In genomic region chr18:48800479-48800876, GRCh38 we compare ENCODE assay signal across 14 cellular contexts.
DNase-seq lines count a peak whose midpoint lies in the region; ATAC-seq and TF ChIP-seq lines count a peak whose summit lies in the region.
"Had no signal": no experiment of that assay in that cellular context is flagged by ENCODE, and none has a peak within 500 bp of the region (broad histone marks: within the 10 kb centered on the region; RNA-seq: fewer than 3 reads in every experiment).

No MANE protein-coding gene starts in this region.

- H4K20me1 ChIP-seq in BLaER1 treated with 17β-estradiol and CSF1 and Interleukin-3, amounts not matched to agents 10 nM and 100 nM, result no peaks in the 10 kb centered on the region

- TF ChIP-seq CTCF in omental fat pad (IDR thresholded peaks at IDR 0.05), result no peak

- H3K27me3 ChIP-seq in BLaER1 treated with 17β-estradiol and CSF1 and Interleukin-3, amounts not matched to agents 10 nM and 100 nM, result no peaks in the 10 kb centered on the region

- peak overlapping the region; percentile 89 for H3K27ac Mint-ChIP-seq in activated naive CD8-positive, alpha-beta T cell treated with anti-CD3 and anti-CD28 coated beads for 36 hours

- H3K9me3 ChIP-seq in BLaER1 treated with 17β-estradiol and CSF1 and Interleukin-3, amounts not matched to agents 10 nM and 100 nM (replicated peaks in 1 of 11), result peaks cover 0 to 4% (median 0%) of the 10 kb centered on the region in 11 experiments; a peak in 1 of 22 replicates

- peak overlapping the region in 9 of 11 experiments; percentile 33 to 73 (median 61); a peak in 16 of 22 replicates for H3K27ac ChIP-seq in BLaER1 treated with 17β-estradiol and CSF1 and Interleukin-3, amounts not matched to agents 10 nM and 100 nM

- H3K4me3 Mint-ChIP-seq in activated naive CD8-positive, alpha-beta T cell treated with anti-CD3 and anti-CD28 coated beads for 36 hours, result no peak overlapping the region

- no peaks in the 10 kb centered on the region for H3K27me3 Mint-ChIP-seq in activated naive CD8-positive, alpha-beta T cell treated with anti-CD3 and anti-CD28 coated beads for 36 hours

- no peak overlapping the region for H3K9ac ChIP-seq in BLaER1 treated with 17β-estradiol and CSF1 and Interleukin-3, amounts not matched to agents 10 nM and 100 nM

- H3K9me3 Mint-ChIP-seq in activated naive CD8-positive, alpha-beta T cell treated with anti-CD3 and anti-CD28 coated beads for 36 hours, result no peaks in the 10 kb centered on the region

- H3K36me3 ChIP-seq in BLaER1 treated with 17β-estradiol and CSF1 and Interleukin-3, amounts not matched to agents 10 nM and 100 nM, result peaks cover 0 to 63% (median 14%) of the 10 kb centered on the region in 11 experiments; a peak in 12 of 22 replicates

- peak overlapping the region in 1 of 10 experiments; percentile 21; a peak in 1 of 20 replicates for H3K4me3 ChIP-seq in BLaER1 treated with 17β-estradiol and CSF1 and Interleukin-3, amounts not matched to agents 10 nM and 100 nM

- DNase-seq in activated naive CD8-positive, alpha-beta T cell treated with anti-CD3 and anti-CD28 coated beads for 36 hours, result no peak
- DNase-seq in omental fat pad (ENCODE audit: low spot score), result peak; percentile 11
- no peak for DNase-seq in NCI-H146 treated with DMSO at 0.1 percent for 48 hours (lab: John Stamatoyannopoulos, UW; ENCODE audit: unreplicated experiment)
- DNase-seq in NCI-H1436 treated with DMSO at 0.1 percent for 48 hours (lab: John Stamatoyannopoulos, UW), result no peak
- no peak for DNase-seq in NCI-H2227 (lab: John Stamatoyannopoulos, UW; ENCODE audit: unreplicated experiment)
- no peak for DNase-seq in NK-92 (lab: John Stamatoyannopoulos, UW; ENCODE audit: unreplicated experiment)
- DNase-seq: C1 segment of cervical spinal cord, foreskin melanocyte, HCEC 1CT, kidney glomerular epithelial cell, NCI-H2081, small intestine had no signal

- H3K4me1 ChIP-seq in BLaER1 treated with 17β-estradiol and CSF1 and Interleukin-3, amounts not matched to agents 10 nM and 100 nM, result peaks cover 19 to 74% (median 47%) of the 10 kb centered on the region in 10 experiments

- H3K4me1 Mint-ChIP-seq in activated naive CD8-positive, alpha-beta T cell treated with anti-CD3 and anti-CD28 coated beads for 36 hours, result peaks cover 63% of the 10 kb centered on the region

- H3K4me2 ChIP-seq in BLaER1 treated with 17β-estradiol and CSF1 and Interleukin-3, amounts not matched to agents 10 nM and 100 nM, result peak overlapping the region; percentile 52 to 81 (median 63)

- ATAC-seq in GM19395 (IDR thresholded peaks at IDR 0.05; ENCODE audit: unreplicated experiment), result peak; percentile 15
- no peak for ATAC-seq in omental fat pad (ENCODE audit: low FRiP score)

- peaks cover 8% of the 10 kb centered on the region for H3K36me3 Mint-ChIP-seq in activated naive CD8-positive, alpha-beta T cell treated with anti-CD3 and anti-CD28 coated beads for 36 hours
